3 cellular contexts compared by ENCODE assay signal in genomic region chr13:24385902-24386301, GRCh38.
"Had no signal": no experiment of that assay in that cellular context is flagged by ENCODE, and none has a peak within 500 bp of the region (broad histone marks: within the 10 kb centered on the region; RNA-seq: fewer than 3 reads in every experiment).

No MANE protein-coding gene starts in this region.

- DNase-seq: GDM1, GF-D8 had no signal

- H3K4me3 ChIP-seq: GM12878 had no signal

- ATAC-seq: GM12878 had no signal
